In the genomic region with DNA sequence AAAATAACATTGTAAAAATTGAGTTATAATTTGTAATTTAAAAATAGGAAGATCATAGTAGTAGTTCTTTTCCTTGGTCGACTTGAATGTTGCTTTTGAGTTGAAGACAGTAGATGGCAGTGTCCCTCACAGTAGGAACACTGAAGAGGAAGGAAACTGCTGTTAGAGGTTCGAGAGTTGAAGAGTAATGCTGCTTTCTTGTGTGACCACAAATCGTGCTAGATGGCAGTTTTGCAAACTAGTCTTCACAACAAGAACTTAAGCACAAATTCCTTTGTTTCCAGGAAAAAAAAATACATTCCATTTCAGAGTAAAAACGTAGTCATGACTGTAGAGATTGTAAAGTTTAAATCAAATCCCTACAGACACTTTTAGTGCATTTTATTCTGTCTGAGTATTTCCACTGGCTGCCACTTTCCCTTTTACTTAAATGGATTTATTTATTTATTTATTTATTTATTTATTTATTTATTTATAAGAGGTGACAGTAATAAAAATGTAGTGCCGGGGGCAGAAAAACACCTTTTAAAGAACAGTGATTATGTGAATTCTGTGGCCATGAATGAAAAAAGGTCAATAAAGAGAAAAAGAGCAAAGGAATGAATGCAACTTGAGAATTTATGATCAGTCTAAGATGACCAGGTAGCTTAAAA, we compare ENCODE assay signal across 8 cellular contexts. TPM values are rescaled to one million over a fixed set of nuclear protein-coding genes. Genes with fewer than 3 reads are reported as not detected.
A peak's percentile ranks its signal among the peaks of the same experiment; 100 is the strongest.
DNase-seq lines count a peak whose midpoint lies in the region; ATAC-seq and TF ChIP-seq lines count a peak whose summit lies in the region.

No MANE protein-coding gene starts in this region.

- no peaks in the 10 kb centered on the region for H3K9me3 ChIP-seq in Peyer's patch
- no peaks in the 10 kb centered on the region for H3K9me3 ChIP-seq in right lobe of liver
- no peaks in the 10 kb centered on the region for H3K9me3 ChIP-seq in upper lobe of left lung

- peaks cover 5% of the 10 kb centered on the region; the same call in 1 of the 2 replicates for H3K27me3 Mint-ChIP-seq in HFFc6 (ENCODE audit: insufficient read depth)
- no peaks in the 10 kb centered on the region for H3K27me3 Mint-ChIP-seq in chondrocyte (ENCODE audit: low read depth)

- peak; percentile 76 to 87 (median 82) for ATAC-seq in right lobe of liver
- ATAC-seq in upper lobe of left lung (ENCODE audit: low FRiP score in 2 of 2), result peak; percentile 82 to 85
- no peak for ATAC-seq in HG03139 (IDR thresholded peaks at IDR 0.05; ENCODE audit: unreplicated experiment)

- H3K27ac ChIP-seq in Peyer's patch (no peak overlapping the region), right lobe of liver (peak overlapping the region; percentile 78 to 94 (median 87)), upper lobe of left lung (peak overlapping the region in 2 of 4 donors; percentile 20 to 22)

- intact Hi-C loops in right lobe of liver (cut with DNase I), result loop anchor here in 1 of 2 donors (10.0 kb wide), 1 partner anchor 200 kb away; no protein-coding TSS in a partner anchor

- H3K36me3 Mint-ChIP-seq in HFFc6 (ENCODE audit: low read depth) (peaks cover 31% of the 10 kb centered on the region), chondrocyte (ENCODE audit: low read depth) (peaks cover 29% of the 10 kb centered on the region)

- no peak overlapping the region for H3K4me3 Mint-ChIP-seq in HFFc6
- H3K4me3 Mint-ChIP-seq in chondrocyte (ENCODE audit: unreplicated experiment), result no peak overlapping the region

- H3K9me3 Mint-ChIP-seq in HFFc6, result no peaks in the 10 kb centered on the region
- H3K9me3 Mint-ChIP-seq in chondrocyte (ENCODE audit: low read depth), result no peaks in the 10 kb centered on the region

- TF ChIP-seq CTCF in HFFc6 (IDR thresholded peaks at IDR 0.05), result peak; percentile 83
- peak in 5 of 6 experiments; percentile 30 to 82 (median 78) for TF ChIP-seq CTCF in Peyer's patch (IDR thresholded peaks at IDR 0.05)
- TF ChIP-seq CTCF in chondrocyte (IDR thresholded peaks at IDR 0.05), result peak; percentile 91
- TF ChIP-seq CTCF in right lobe of liver (IDR thresholded peaks at IDR 0.05), result peak; percentile 58 to 80 (median 80)
- TF ChIP-seq CTCF in upper lobe of left lung (IDR thresholded peaks at IDR 0.05), result peak; percentile 37 to 78 (median 58)

- H3K36me3 ChIP-seq in Peyer's patch, result peaks cover 0 to 59% (median 0%) of the 10 kb centered on the region in 3 donors
- peaks cover 0 to 21% (median 7%) of the 10 kb centered on the region in 4 donors for H3K36me3 ChIP-seq in right lobe of liver
- peaks cover 14 to 57% (median 29%) of the 10 kb centered on the region in 4 donors for H3K36me3 ChIP-seq in upper lobe of left lung

- no peak for TF ChIP-seq EP300 in upper lobe of left lung (IDR thresholded peaks at IDR 0.05)

- DNase-seq in DMS153 treated with DMSO at 0.1 percent for 48 hours (lab: John Stamatoyannopoulos, UW; ENCODE audit: unreplicated experiment) (peak; percentile 9), HFFc6 (peak; percentile 97), Peyer's patch (no peak), chondrocyte (ENCODE audit: low spot score) (no peak), right lobe of liver (no peak), upper lobe of left lung (no peak), T-helper 9 cell (no peak)

- TF ChIP-seq POLR2A in Peyer's patch (IDR thresholded peaks at IDR 0.05) (no peak), right lobe of liver (IDR thresholded peaks at IDR 0.05) (no peak), upper lobe of left lung (IDR thresholded peaks at IDR 0.05) (no peak)

- H3K27me3 ChIP-seq in Peyer's patch (no peaks in the 10 kb centered on the region), right lobe of liver (no peaks in the 10 kb centered on the region), upper lobe of left lung (no peaks in the 10 kb centered on the region)

- H3K4me1 Mint-ChIP-seq in HFFc6 (ENCODE audit: low read depth) (peaks cover 37% of the 10 kb centered on the region), chondrocyte (ENCODE audit: low read depth) (peaks cover 28% of the 10 kb centered on the region)

- H3K4me3 ChIP-seq in Peyer's patch (no peak overlapping the region), right lobe of liver (peak overlapping the region; percentile 36 to 40 (median 39)), upper lobe of left lung (no peak overlapping the region)

- H3K27ac Mint-ChIP-seq in HFFc6 (peak overlapping the region; percentile 21), chondrocyte (ENCODE audit: unreplicated experiment) (peak overlapping the region; percentile 70)

- peaks cover 0 to 11% (median 0%) of the 10 kb centered on the region in 4 donors for H3K4me1 ChIP-seq in Peyer's patch
- H3K4me1 ChIP-seq in right lobe of liver, result peaks cover 0 to 27% (median 9%) of the 10 kb centered on the region in 4 donors
- peaks cover 9 to 18% (median 13%) of the 10 kb centered on the region in 4 donors for H3K4me1 ChIP-seq in upper lobe of left lung

- WGBS in right lobe of liver (ENCODE audit: insufficient coverage, low coverage, low lambda C conversion rate, missing lambda C conversion rate), result 5% methylated on average over 5 of the region's 5 CpGs
- WGBS in upper lobe of left lung, 2 donors, result 16 to 17% methylated on average over 5 of the region's 5 CpGs

RNA-seq across cellular contexts. Expression of a gene that starts 54.6 kb away (rescaled TPM):
- total RNA-seq in HFFc6 (2021; fragmentation: NEBNext Ultra II Directional; extraction: Animal tissue kit (Norgen Biotek cat#: 25700)), result 10 to 100 TPM; 47.3 to 61.5 (median 59.1) TPM
- 100 to 1,000 TPM in 1 of 4 donors, 10 to 100 TPM in 3; 24.2 to 147 (median 34.4) TPM for total RNA-seq in Peyer's patch
- total RNA-seq in chondrocyte, result 78.7 to 92.6 TPM (median 91.3 TPM) in 3 replicates
- 10 to 100 TPM; 16.3 to 26.4 (median 24.2) TPM for total RNA-seq in right lobe of liver
- total RNA-seq in upper lobe of left lung, result 10 to 100 TPM; 37.7 to 80.6 (median 62.3) TPM

Comparison
In these comparisons a context has a peak if more than half of its experiments do, and no peak if none do; other contexts are left out.
1. DNase-seq: peak in DMS153 treated with DMSO at 0.1 percent for 48 hours (single experiment) and HFFc6 (single experiment); none in Peyer's patch (0 of 3), chondrocyte (single experiment), right lobe of liver (0 of 3), upper lobe of left lung (0 of 2) and T-helper 9 cell (single experiment).
2. H3K27ac ChIP-seq: peak in right lobe of liver (3 of 3); none in Peyer's patch (0 of 4).
3. H3K4me3 ChIP-seq: peak in right lobe of liver (3 of 3); none in Peyer's patch (0 of 4) and upper lobe of left lung (0 of 4).
4. Peak in every context shown above with its lines, with median percentiles within 50 percentile points of each other: CTCF ChIP-seq.